In the genomic region with DNA sequence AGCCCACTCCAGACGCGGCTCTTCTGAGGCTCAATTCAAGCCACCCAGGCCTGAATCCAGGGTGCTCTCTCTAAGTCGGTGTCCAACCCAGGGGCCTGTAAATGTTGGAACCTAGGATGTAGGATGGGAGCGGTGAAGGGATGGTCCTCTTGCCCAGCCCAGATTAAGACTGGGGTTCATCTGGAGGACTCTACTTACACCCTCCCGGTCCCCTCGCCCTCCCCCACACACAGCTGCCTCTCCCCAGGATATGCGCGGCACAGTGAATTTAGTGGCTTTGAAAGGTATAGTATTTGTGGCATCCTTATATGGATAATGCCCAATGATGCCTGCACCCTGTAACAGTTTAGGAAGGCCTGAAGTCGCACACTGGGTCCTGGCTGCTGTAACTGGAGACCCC, we compare ENCODE assay signal across 8 cellular contexts. TPM values are rescaled to one million over a fixed set of nuclear protein-coding genes. Genes with fewer than 3 reads are reported as not detected.
DNase-seq lines count a peak whose midpoint lies in the region; ATAC-seq and TF ChIP-seq lines count a peak whose summit lies in the region.

No MANE protein-coding gene starts in this region.

- H3K4me1 ChIP-seq in iPS-18a (ENCODE audit: control insufficient read depth, low read depth, low read length) (peaks cover 13% of the 10 kb centered on the region), smooth muscle cell (ENCODE audit: low read depth) (peaks cover 26% of the 10 kb centered on the region)

- TF ChIP-seq CTCF in activated B cell treated with CpG ODN at 0.5 μM for 24 hours (IDR thresholded peaks at IDR 0.05) (no peak), smooth muscle cell (IDR thresholded peaks at IDR 0.05; ENCODE audit: borderline replicate concordance, insufficient read depth, poor library complexity, severe bottlenecking) (no peak)

- H3K4me2 ChIP-seq in smooth muscle cell, result peak overlapping the region; percentile 98

- H3K9me3 ChIP-seq in iPS-18a (ENCODE audit: control insufficient read depth, low read depth, low read length) (no peaks in the 10 kb centered on the region), smooth muscle cell (replicated peaks; ENCODE audit: low read depth) (no peaks in the 10 kb centered on the region)

- H3K27me3 Mint-ChIP-seq in activated B cell treated with CpG ODN at 0.5 μM for 24 hours, result peaks cover 24% of the 10 kb centered on the region

- no peaks in the 10 kb centered on the region for H3K36me3 ChIP-seq in iPS-18a (ENCODE audit: control insufficient read depth, low read depth, low read length)
- no peaks in the 10 kb centered on the region for H3K36me3 ChIP-seq in smooth muscle cell (ENCODE audit: low read depth)

- no peak overlapping the region for H3K27ac Mint-ChIP-seq in activated B cell treated with CpG ODN at 0.5 μM for 24 hours

- intact Hi-C loops in activated B cell treated with CpG ODN at 0.5 μM for 24 hours (cut with micrococcal nuclease), result no loop called here

- H3F3A ChIP-seq in smooth muscle cell (ENCODE audit: low read depth), result no peaks in the 10 kb centered on the region

- H3K27ac ChIP-seq in iPS-18a (ENCODE audit: low read length), result no peak overlapping the region
- H3K27ac ChIP-seq in smooth muscle cell (ENCODE audit: low read depth), result peak overlapping the region; percentile 73

- H3K9me3 Mint-ChIP-seq in activated B cell treated with CpG ODN at 0.5 μM for 24 hours, result no peaks in the 10 kb centered on the region

- no peaks in the 10 kb centered on the region for H3K36me3 Mint-ChIP-seq in activated B cell treated with CpG ODN at 0.5 μM for 24 hours (ENCODE audit: low read depth)

- peak overlapping the region; percentile 83 for H2AFZ ChIP-seq in smooth muscle cell (ENCODE audit: low read depth)

- ATAC-seq in GM21528 (IDR thresholded peaks at IDR 0.05; ENCODE audit: low FRiP score, unreplicated experiment), result peak; percentile 4
- ATAC-seq in activated B cell treated with CpG ODN at 0.5 μM for 24 hours (ENCODE audit: low read depth), result no peak

- CTCF ChIA-PET in activated B cell treated with CpG ODN at 0.5 μM for 24 hours (lab: Charles Lee), result no interaction called here

- H3K4me3 Mint-ChIP-seq in activated B cell treated with CpG ODN at 0.5 μM for 24 hours, result peak overlapping the region; percentile 74

- H3K4me3 ChIP-seq in iPS-18a (ENCODE audit: low read length), result peak overlapping the region; percentile 80
- H3K4me3 ChIP-seq in smooth muscle cell, result peak overlapping the region; percentile 94

- 54% methylated on average over 9 of the region's 9 CpGs for WGBS in smooth muscle cell (ENCODE audit: low lambda C conversion rate)

- POLR2A ChIA-PET in activated B cell treated with CpG ODN at 0.5 μM for 24 hours (lab: Charles Lee), result no interaction called here

- peaks cover 49% of the 10 kb centered on the region for H3K27me3 ChIP-seq in iPS-18a (ENCODE audit: control insufficient read depth, insufficient read depth, low read length)
- H3K27me3 ChIP-seq in smooth muscle cell (ENCODE audit: low read depth), result no peaks in the 10 kb centered on the region

- DNase-seq in activated B cell treated with CpG ODN at 0.5 μM for 24 hours, result no peak
- DNase-seq in smooth muscle cell (lab: John Stamatoyannopoulos, UW; ENCODE audit: unreplicated experiment), result no peak
- no peak for DNase-seq in activated effector memory CD4-positive, alpha-beta T cell treated with anti-CD3 and anti-CD28 coated beads, Interleukin-2, amount 50 U/mL, for 16 hours
- DNase-seq in germinal center (ENCODE audit: low spot score), result no peak
- no peak for DNase-seq in stimulated activated CD4-positive, alpha-beta T cell treated with anti-CD3 and anti-CD28 coated beads, Interleukin-4, amount 100 ng/mL, for 1 hour
- DNase-seq in NCI-H446 (lab: John Stamatoyannopoulos, UW), result no peak

- H4K20me1 ChIP-seq in smooth muscle cell (ENCODE audit: low read depth), result peaks cover 39% of the 10 kb centered on the region

- H3K9ac ChIP-seq in iPS-18a (ENCODE audit: low read length) (peak overlapping the region; percentile 70), smooth muscle cell (ENCODE audit: low read depth) (peak overlapping the region; percentile 92)

- H3K4me1 Mint-ChIP-seq in activated B cell treated with CpG ODN at 0.5 μM for 24 hours, result peaks cover 7% of the 10 kb centered on the region

- peaks cover 41% of the 10 kb centered on the region for H3K79me2 ChIP-seq in smooth muscle cell (ENCODE audit: low read depth)

RNA-seq across cellular contexts. Expression of a gene that starts 0.9 kb away (rescaled TPM):
- total RNA-seq in activated B cell treated with CpG ODN at 0.5 μM for 24 hours (0.62 and 1.1 TPM in 2 replicates), smooth muscle cell (330 and 455 TPM in 2 replicates)
- 97.3 and 137 TPM in 2 replicates for polyA plus RNA-seq in smooth muscle cell

Comparison
In these comparisons a context has a peak if more than half of its experiments do, and no peak if none do; other contexts are left out.
1. RNA of a gene that starts 0.9 kb away (total RNA-seq): 330 to 455 TPM in smooth muscle cell; 0.62 to 1.1 TPM in activated B cell treated with CpG ODN at 0.5 μM for 24 hours; every median in the first group is over 100 times any median in the second.